1 cellular context compared by ENCODE assay signal in the genomic region with DNA sequence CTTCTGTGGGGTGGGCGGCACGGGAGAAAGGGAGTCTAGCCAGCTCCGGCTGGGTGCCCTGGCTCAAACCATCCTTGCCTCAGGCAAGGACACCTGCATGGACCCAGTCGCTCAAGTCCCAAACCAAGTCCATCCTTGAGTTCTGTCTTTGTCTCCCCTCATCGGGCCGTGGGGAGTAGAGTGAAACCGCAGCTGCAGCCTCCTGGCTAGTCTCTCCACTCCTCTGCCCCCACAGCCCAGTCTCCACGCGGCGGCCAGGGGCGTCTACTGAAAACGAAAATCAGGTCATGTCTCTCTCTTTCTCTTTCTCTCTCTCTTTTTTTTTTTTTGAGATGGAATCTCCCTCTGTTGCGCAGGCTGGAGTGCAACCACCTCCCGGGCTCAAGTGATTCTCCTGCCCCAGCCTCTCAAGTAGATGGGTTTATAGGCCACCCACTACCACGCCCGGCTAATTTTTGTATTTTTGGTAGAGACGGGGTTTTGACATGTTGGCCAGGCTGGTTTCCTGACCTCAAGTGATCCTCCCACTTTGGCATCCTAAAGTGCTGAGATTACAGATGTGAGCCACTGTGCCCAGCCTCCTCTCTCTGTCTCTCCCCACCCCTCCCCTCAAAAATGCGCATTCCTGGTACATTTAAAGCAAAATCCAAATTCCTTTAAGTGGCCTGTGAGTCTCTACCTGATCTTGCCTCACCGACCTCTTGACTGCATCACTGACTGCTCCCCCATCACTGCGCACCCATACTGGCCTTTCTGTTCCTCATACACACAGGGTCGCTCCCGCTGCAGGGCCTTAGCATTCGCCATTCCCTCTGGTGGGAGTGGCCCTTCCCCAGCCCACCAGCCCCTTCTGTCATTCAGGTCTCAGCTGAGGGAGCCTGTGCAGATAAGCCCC.
TF ChIP-seq lines count a peak whose summit lies in the region.

No MANE protein-coding gene starts in this region.

TF ChIP-seq in H1, 55 proteins besides CTCF, POLR2A, EP300 and RAD21:
- TF ChIP-seq TEAD4 (IDR thresholded peaks at IDR 0.05; ENCODE audit: low read depth, low read length) = 0 out of 2 replicates have a peak, but pooled peaks have one; percentile 48
- TF ChIP-seq CREB1 (IDR thresholded peaks at IDR 0.05) = peak; percentile 25; the same call in 1 of the 2 replicates
- TF ChIP-seq KDM4A (IDR thresholded peaks at IDR 0.05; ENCODE audit: low read depth, low read length, severe bottlenecking) = no peak
- TF ChIP-seq, protein P1, sequence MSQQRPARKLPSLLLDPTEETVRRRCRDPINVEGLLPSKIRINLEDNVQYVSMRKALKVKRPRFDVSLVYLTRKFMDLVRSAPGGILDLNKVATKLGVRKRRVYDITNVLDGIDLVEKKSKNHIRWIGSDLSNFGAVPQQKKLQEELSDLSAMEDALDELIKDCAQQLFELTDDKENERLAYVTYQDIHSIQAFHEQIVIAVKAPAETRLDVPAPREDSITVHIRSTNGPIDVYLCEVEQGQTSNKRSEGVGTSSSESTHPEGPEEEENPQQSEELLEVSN (IDR thresholded peaks at IDR 0.05) = no peak
- no peak for TF ChIP-seq PHF8 (conservative IDR thresholded peaks at IDR 0.05; ENCODE audit: low read depth, low read length)
- no peak for TF ChIP-seq SAP30 (IDR thresholded peaks at IDR 0.05; ENCODE audit: insufficient read depth, insufficient replicate concordance, low read length)
- TF ChIP-seq SP4 (IDR thresholded peaks at IDR 0.05; ENCODE audit: low read length) = no peak
- TF ChIP-seq CTBP2 (IDR thresholded peaks at IDR 0.05; ENCODE audit: borderline replicate concordance, insufficient read depth, insufficient read length, low read length) = no peak
- peak; percentile 86 for TF ChIP-seq POU5F1 (IDR thresholded peaks at IDR 0.05; ENCODE audit: low read depth, low read length)
